In genomic region chr17:60231234-60231633, GRCh38 we compare ENCODE assay signal across 8 cellular contexts.
A peak's percentile ranks its signal among the peaks of the same experiment; 100 is the strongest.
DNase-seq lines count a peak whose midpoint lies in the region; ATAC-seq, FAIRE-seq and TF ChIP-seq lines count a peak whose summit lies in the region.

No MANE protein-coding gene starts in this region.

- peak; percentile 18 for TF ChIP-seq CTCF in NB4 (IDR thresholded peaks at IDR 0.05; ENCODE audit: low read depth, low read length)
- peak in 2 of 3 experiments; percentile 46 to 60; a peak in 4 of 6 replicates for TF ChIP-seq CTCF in K562 (IDR thresholded peaks at IDR 0.05 in 2 of 3, conservative IDR thresholded peaks at IDR 0.05 in 1 of 3; ENCODE audit: insufficient read depth in 2 of 3, low read depth in 1 of 3, low read length in 3 of 3)
- TF ChIP-seq CTCF in lower lobe of right lung (IDR thresholded peaks at IDR 0.05): peak; percentile 20

- H3K9me3 ChIP-seq in K562 (replicated peaks; ENCODE audit: control insufficient read depth, insufficient read depth, low read depth, low read length) (no peaks in the 10 kb centered on the region; the same call in none of the 2 replicates), lower lobe of right lung (no peaks in the 10 kb centered on the region)

- H3K36me3 ChIP-seq in K562 (ENCODE audit: control insufficient read depth, insufficient read depth, low read length) (peaks cover 38% of the 10 kb centered on the region), lower lobe of right lung (peaks cover 30% of the 10 kb centered on the region)

- TF ChIP-seq EP300 in K562 (IDR thresholded peaks at IDR 0.05; ENCODE audit: low read length): no peak

- H3K79me2 ChIP-seq in K562 (ENCODE audit: control insufficient read depth, insufficient read depth, low read length): no peaks in the 10 kb centered on the region

- H4K20me1 ChIP-seq in K562 (replicated peaks; ENCODE audit: control insufficient read depth, insufficient read depth, low read length): no peaks in the 10 kb centered on the region

- TF ChIP-seq POLR2A in NB4 (IDR thresholded peaks at IDR 0.05; ENCODE audit: extremely low read depth, insufficient read length) (no peak), K562 (conservative IDR thresholded peaks at IDR 0.05) (no peak)

- H3K9ac ChIP-seq in K562 (ENCODE audit: insufficient read depth in 1 of 2, low read depth in 2 of 2, low read length in 2 of 2): no peak overlapping the region

- TF ChIP-seq RAD21 in K562 (CRISPR knock-in tag; conservative IDR thresholded peaks at IDR 0.05 in 1 of 2, IDR thresholded peaks at IDR 0.05 in 1 of 2): peak; percentile 19 to 61; a peak in 3 of 4 replicates

- H3K4me2 ChIP-seq in K562 (ENCODE audit: insufficient read depth, low read length): no peak overlapping the region

- intact Hi-C loops in K562 (cut with micrococcal nuclease): loop anchor here (2.0 kb wide), 1 partner anchor 206 kb away; no protein-coding TSS in a partner anchor
- intact Hi-C loops in lower lobe of right lung (cut with DNase I): no loop called here

- no peak overlapping the region for H2AFZ ChIP-seq in K562 (ENCODE audit: low read depth, low read length)

- no peaks in the 10 kb centered on the region; a peak in 1 of 5 replicates for H3K4me1 ChIP-seq in K562 (replicated peaks in 1 of 2; ENCODE audit: control insufficient read depth in 2 of 2, insufficient read depth in 2 of 2, low read length in 2 of 2)
- no peaks in the 10 kb centered on the region for H3K4me1 ChIP-seq in lower lobe of right lung

- DNase-seq in NCI-H1417 (lab: John Stamatoyannopoulos, UW) (peak; percentile 8 to 52 (median 12)), NCI-H1417 treated with DMSO at 0.1 percent for 48 hours (lab: John Stamatoyannopoulos, UW) (no peak), NB4 (ENCODE audit: low read depth) (peak; percentile 42), K562 (ENCODE audit: extremely low read depth in 1 of 4, low spot score in 3 of 4) (peak in 2 of 4 experiments; percentile 11 to 22), lower lobe of right lung (no peak), GM19238 (ENCODE audit: insufficient read length, low spot score) (no peak)
- no peak for DNase-seq in NK-92 treated with Interleukin-12 subunit alpha and Interleukin-12 subunit beta, amount 100 ng/mL, for 24 hours (lab: John Stamatoyannopoulos, UW)
- DNase-seq in activated effector memory CD4-positive, alpha-beta T cell treated with anti-CD3 and anti-CD28 coated beads, Interleukin-2, amount 50 U/mL, for 16 hours: no peak

- 92% methylated on average over 4 of the region's 4 CpGs for WGBS in K562 (ENCODE audit: insufficient coverage, low coverage, missing lambda C conversion rate)

- in situ Hi-C loops in K562 (cut with MboI): no loop called here

- H3K27me3 ChIP-seq in K562 (ENCODE audit: control insufficient read depth in 2 of 2, insufficient read depth in 2 of 2, low read length in 2 of 2): no peaks in the 10 kb centered on the region
- H3K27me3 ChIP-seq in lower lobe of right lung (ENCODE audit: low read depth): no peaks in the 10 kb centered on the region

- no peaks in the 10 kb centered on the region for H3K9me1 ChIP-seq in K562 (ENCODE audit: control insufficient read depth, insufficient read depth, low read length)

- POLR2A ChIA-PET in K562 (lab: Yijun Ruan, JAX): interaction anchor here (0.7 to 1.4 kb wide), 3 partner anchors 15 to 339 kb away, joined by 3 to 7 read pairs (median 3); no protein-coding TSS in a partner anchor

- CTCF ChIA-PET in K562 (lab: Yijun Ruan, JAX; ENCODE audit: low intra/inter-chr PET ratio): interaction anchor here (1.0 to 1.4 kb wide), 3 partner anchors 205 to 410 kb away, joined by 3 to 7 read pairs (median 3); no protein-coding TSS in a partner anchor

- ATAC-seq in K562 (peak; percentile 77), lower lobe of right lung (no peak)

- no peak for FAIRE-seq in K562 (lab: Jason Lieb, UNC)

- H3K27ac ChIP-seq in K562 (ENCODE audit: extremely low read depth, low read depth, low read length): no peak overlapping the region
- no peak overlapping the region for H3K27ac ChIP-seq in lower lobe of right lung

- H3K4me3 ChIP-seq in NB4 (ENCODE audit: low read depth, low read length): no peak overlapping the region
- H3K4me3 ChIP-seq in K562: no peak overlapping the region
- H3K4me3 ChIP-seq in lower lobe of right lung: no peak overlapping the region

- BruUV-seq in K562 (replicated peaks; lab: Mats Ljungman, UMichigan): no TSS peak

TF ChIP-seq in K562, 482 proteins besides CTCF, POLR2A, EP300 and RAD21:
- TF ChIP-seq, protein P1, sequence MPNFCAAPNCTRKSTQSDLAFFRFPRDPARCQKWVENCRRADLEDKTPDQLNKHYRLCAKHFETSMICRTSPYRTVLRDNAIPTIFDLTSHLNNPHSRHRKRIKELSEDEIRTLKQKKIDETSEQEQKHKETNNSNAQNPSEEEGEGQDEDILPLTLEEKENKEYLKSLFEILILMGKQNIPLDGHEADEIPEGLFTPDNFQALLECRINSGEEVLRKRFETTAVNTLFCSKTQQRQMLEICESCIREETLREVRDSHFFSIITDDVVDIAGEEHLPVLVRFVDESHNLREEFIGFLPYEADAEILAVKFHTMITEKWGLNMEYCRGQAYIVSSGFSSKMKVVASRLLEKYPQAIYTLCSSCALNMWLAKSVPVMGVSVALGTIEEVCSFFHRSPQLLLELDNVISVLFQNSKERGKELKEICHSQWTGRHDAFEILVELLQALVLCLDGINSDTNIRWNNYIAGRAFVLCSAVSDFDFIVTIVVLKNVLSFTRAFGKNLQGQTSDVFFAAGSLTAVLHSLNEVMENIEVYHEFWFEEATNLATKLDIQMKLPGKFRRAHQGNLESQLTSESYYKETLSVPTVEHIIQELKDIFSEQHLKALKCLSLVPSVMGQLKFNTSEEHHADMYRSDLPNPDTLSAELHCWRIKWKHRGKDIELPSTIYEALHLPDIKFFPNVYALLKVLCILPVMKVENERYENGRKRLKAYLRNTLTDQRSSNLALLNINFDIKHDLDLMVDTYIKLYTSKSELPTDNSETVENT (CRISPR knock-in tag; IDR thresholded peaks at IDR 0.05): no peak
- TF ChIP-seq ZBTB11 (CRISPR knock-in tag; IDR thresholded peaks at IDR 0.05): peak in 1 of 3 experiments; percentile 59; a peak in 2 of 6 replicates
- no peak for TF ChIP-seq NRF1 (conservative IDR thresholded peaks at IDR 0.05 in 1 of 2, IDR thresholded peaks at IDR 0.05 in 1 of 2)
- TF ChIP-seq SMC3 (conservative IDR thresholded peaks at IDR 0.05; ENCODE audit: insufficient read depth, low read depth, low read length): peak; percentile 22; the same call in 1 of the 2 replicates
- no peak for TF ChIP-seq ZNF217 (CRISPR knock-in tag; IDR thresholded peaks at IDR 0.05)
- TF ChIP-seq ZBTB12 (CRISPR knock-in tag; IDR thresholded peaks at IDR 0.05): no peak
- peak in 1 of 2 experiments; percentile 5; a peak in 1 of 4 replicates for TF ChIP-seq BCLAF1 (IDR thresholded peaks at IDR 0.05; ENCODE audit: borderline replicate concordance in 1 of 2, control insufficient read depth in 1 of 2, low read depth in 2 of 2, low read length in 1 of 2)
TF ChIP-seq in K562: peak in this region for 3.

Comparison
In these comparisons a context has a peak if more than half of its experiments do, and no peak if none do; other contexts are left out.
1. DNase-seq: peak in NCI-H1417 (3 of 3) and NB4 (single experiment); none in NCI-H1417 treated with DMSO at 0.1 percent for 48 hours (single experiment), lower lobe of right lung (single experiment), GM19238 (single experiment), NK-92 treated with Interleukin-12 subunit alpha and Interleukin-12 subunit beta, amount 100 ng/mL, for 24 hours (single experiment) and activated effector memory CD4-positive, alpha-beta T cell treated with anti-CD3 and anti-CD28 coated beads, Interleukin-2, amount 50 U/mL, for 16 hours (single experiment).
2. Peak in every context shown above with its lines, with median percentiles within 50 percentile points of each other: CTCF ChIP-seq.